ENCODE assay signal across 34 cellular contexts in genomic region chr14:53035796-53036195, GRCh38.
DNase-seq lines count a peak whose midpoint lies in the region; ATAC-seq, FAIRE-seq and TF ChIP-seq lines count a peak whose summit lies in the region.
"Had no signal": no experiment of that assay in that cellular context is flagged by ENCODE, and none has a peak within 500 bp of the region (broad histone marks: within the 10 kb centered on the region; RNA-seq: fewer than 3 reads in every experiment).

No MANE protein-coding gene starts in this region.

- H3K27me3 Mint-ChIP-seq in chondrocyte (ENCODE audit: low read depth) = no peaks in the 10 kb centered on the region
- H3K27me3 Mint-ChIP-seq in mesothelial cell of epicardium (ENCODE audit: low read depth) = no peaks in the 10 kb centered on the region
- H3K27me3 Mint-ChIP-seq in activated CD8-positive, alpha-beta memory T cell treated with anti-CD3 and anti-CD28 coated beads, Interleukin-2, amount 10 ng/mL, durations not matched to agents 7 days and 5 days = no peaks in the 10 kb centered on the region
- H3K27me3 Mint-ChIP-seq: activated CD4-positive, alpha-beta T cell treated with anti-CD3 and anti-CD28 coated beads for 36 hours; activated CD8-positive, alpha-beta T cell treated with anti-CD3 and anti-CD28 coated beads for 36 hours; activated naive CD4-positive, alpha-beta T cell treated with anti-CD3 and anti-CD28 coated beads, Interleukin-2, amount 10 ng/mL, durations not matched to agents 7 days and 5 days; activated T-helper 17 cell treated with anti-CD3 and anti-CD28 coated beads, Interleukin-2, amount 50 U/mL, for 72 hours; effector memory CD8-positive, alpha-beta T cell had no signal

- H3K27ac Mint-ChIP-seq in chondrocyte (ENCODE audit: unreplicated experiment) = peak overlapping the region; percentile 85
- peak overlapping the region; percentile 8 for H3K27ac Mint-ChIP-seq in mesothelial cell of epicardium
- H3K27ac Mint-ChIP-seq in activated CD8-positive, alpha-beta memory T cell treated with anti-CD3 and anti-CD28 coated beads, Interleukin-2, amount 10 ng/mL, durations not matched to agents 7 days and 5 days = no peak overlapping the region
- H3K27ac Mint-ChIP-seq: activated CD4-positive, alpha-beta T cell treated with anti-CD3 and anti-CD28 coated beads for 36 hours; activated CD8-positive, alpha-beta T cell treated with anti-CD3 and anti-CD28 coated beads for 36 hours; activated naive CD4-positive, alpha-beta T cell treated with anti-CD3 and anti-CD28 coated beads, Interleukin-2, amount 10 ng/mL, durations not matched to agents 7 days and 5 days; effector memory CD8-positive, alpha-beta T cell had no signal

- CTCF ChIA-PET in activated CD8-positive, alpha-beta memory T cell treated with anti-CD3 and anti-CD28 coated beads, Interleukin-2, amount 10 ng/mL, durations not matched to agents 7 days and 5 days (lab: Charles Lee) = interaction anchor here (1.0 kb wide), 1 partner anchor 18 kb away, joined by 3 read pairs; no protein-coding TSS in a partner anchor

- H3K4me1 Mint-ChIP-seq in chondrocyte (ENCODE audit: low read depth) = peaks cover 60% of the 10 kb centered on the region
- peaks cover 27% of the 10 kb centered on the region for H3K4me1 Mint-ChIP-seq in mesothelial cell of epicardium
- H3K4me1 Mint-ChIP-seq in activated CD8-positive, alpha-beta memory T cell treated with anti-CD3 and anti-CD28 coated beads, Interleukin-2, amount 10 ng/mL, durations not matched to agents 7 days and 5 days = peaks cover 6% of the 10 kb centered on the region
- H3K4me1 Mint-ChIP-seq: activated CD4-positive, alpha-beta T cell treated with anti-CD3 and anti-CD28 coated beads for 36 hours had no signal

- H3K4me3 Mint-ChIP-seq in chondrocyte (ENCODE audit: unreplicated experiment) = no peak overlapping the region
- H3K4me3 Mint-ChIP-seq in mesothelial cell of epicardium = no peak overlapping the region
- H3K4me3 Mint-ChIP-seq in activated CD8-positive, alpha-beta memory T cell treated with anti-CD3 and anti-CD28 coated beads, Interleukin-2, amount 10 ng/mL, durations not matched to agents 7 days and 5 days = no peak overlapping the region
- H3K4me3 Mint-ChIP-seq: activated CD4-positive, alpha-beta T cell treated with anti-CD3 and anti-CD28 coated beads for 36 hours; activated CD8-positive, alpha-beta T cell treated with anti-CD3 and anti-CD28 coated beads for 36 hours; activated naive CD4-positive, alpha-beta T cell treated with anti-CD3 and anti-CD28 coated beads, Interleukin-2, amount 10 ng/mL, durations not matched to agents 7 days and 5 days; activated T-helper 17 cell treated with anti-CD3 and anti-CD28 coated beads, Interleukin-2, amount 50 U/mL, for 72 hours; effector memory CD8-positive, alpha-beta T cell had no signal

- TF ChIP-seq CTCF in chondrocyte (IDR thresholded peaks at IDR 0.05) (no peak), mesothelial cell of epicardium (IDR thresholded peaks at IDR 0.05; ENCODE audit: unreplicated experiment) (no peak), coronary artery (IDR thresholded peaks at IDR 0.05) (no peak)

- H3K4me3 ChIP-seq in coronary artery = no peak overlapping the region
- H3K4me3 ChIP-seq: BLaER1 treated with 17β-estradiol and CSF1 and Interleukin-3, amounts not matched to agents 10 nM and 100 nM; cardiac muscle cell; MG63; stomach; thyroid gland; vagina had no signal

- DNase-seq in HCEC 1CT = peak; percentile 20
- DNase-seq in chondrocyte (ENCODE audit: low spot score) = no peak
- DNase-seq in mesothelial cell of epicardium (ENCODE audit: low spot score in 2 of 2, unreplicated experiment in 2 of 2) = no peak
- no peak for DNase-seq in urothelium cell line (ENCODE audit: low spot score)
- no peak for DNase-seq in coronary artery (ENCODE audit: low spot score)
- DNase-seq in T-helper 9 cell = no peak
- no peak for DNase-seq in activated CD8-positive, alpha-beta memory T cell treated with anti-CD3 and anti-CD28 coated beads, Interleukin-2, amount 10 ng/mL, durations not matched to agents 7 days and 5 days
- DNase-seq: activated CD4-positive, alpha-beta T cell treated with anti-CD3 and anti-CD28 coated beads for 36 hours; activated CD8-positive, alpha-beta T cell treated with anti-CD3 and anti-CD28 coated beads for 36 hours; activated naive CD4-positive, alpha-beta T cell treated with anti-CD3 and anti-CD28 coated beads, Interleukin-2, amount 10 ng/mL, durations not matched to agents 7 days and 5 days; aorta; cortex of kidney; effector memory CD8-positive, alpha-beta T cell; hypothalamus; KBM-7; MG63; NCI-H1105; NCI-H187; NCI-H2171; NCI-H510A treated with DMSO at 0.1 percent for 48 hours; posterior cingulate gyrus; right cardiac atrium; SIG-M5; stimulated activated CD4-positive, alpha-beta T cell treated with anti-CD3 and anti-CD28 coated beads, Interleukin-12 subunit alpha, Interleukin-12 subunit beta, amount 100 ng/mL, for 4 hours; stimulated activated CD4-positive, alpha-beta T cell treated with anti-CD3 and anti-CD28 coated beads, Interleukin-2, amount 100 ng/mL, for 48 hours; stomach; SW 1271; thyroid gland had no signal

- peaks cover 11% of the 10 kb centered on the region for H3K36me3 Mint-ChIP-seq in chondrocyte (ENCODE audit: low read depth)
- peaks cover 27% of the 10 kb centered on the region for H3K36me3 Mint-ChIP-seq in mesothelial cell of epicardium
- H3K36me3 Mint-ChIP-seq in activated CD8-positive, alpha-beta memory T cell treated with anti-CD3 and anti-CD28 coated beads, Interleukin-2, amount 10 ng/mL, durations not matched to agents 7 days and 5 days = peaks cover 64% of the 10 kb centered on the region

- no peak for ATAC-seq in activated CD8-positive, alpha-beta memory T cell treated with anti-CD3 and anti-CD28 coated beads, Interleukin-2, amount 10 ng/mL, durations not matched to agents 7 days and 5 days
- ATAC-seq: activated CD4-positive, alpha-beta T cell treated with anti-CD3 and anti-CD28 coated beads for 36 hours; activated CD8-positive, alpha-beta T cell treated with anti-CD3 and anti-CD28 coated beads for 36 hours; activated T-helper 17 cell treated with anti-CD3 and anti-CD28 coated beads, Interleukin-2, amount 50 U/mL, for 72 hours; effector memory CD8-positive, alpha-beta T cell; left lobe of liver; right cardiac atrium had no signal

- peak overlapping the region in 1 of 2 donors; percentile 1 for H3K27ac ChIP-seq in coronary artery
- H3K27ac ChIP-seq: BLaER1 treated with 17β-estradiol and CSF1 and Interleukin-3, amounts not matched to agents 10 nM and 100 nM; stomach; thyroid gland; vagina had no signal

- H3K9me3 Mint-ChIP-seq in chondrocyte (ENCODE audit: low read depth) (no peaks in the 10 kb centered on the region), mesothelial cell of epicardium (peaks cover 20% of the 10 kb centered on the region)
- H3K9me3 Mint-ChIP-seq in activated CD8-positive, alpha-beta memory T cell treated with anti-CD3 and anti-CD28 coated beads, Interleukin-2, amount 10 ng/mL, durations not matched to agents 7 days and 5 days (ENCODE audit: low read depth) = peaks cover 2% of the 10 kb centered on the region
- H3K9me3 Mint-ChIP-seq: activated T-helper 17 cell treated with anti-CD3 and anti-CD28 coated beads, Interleukin-2, amount 50 U/mL, for 72 hours; effector memory CD8-positive, alpha-beta T cell had no signal

- FAIRE-seq in urothelium cell line (lab: Jason Lieb, UNC) = peak; percentile 73
- FAIRE-seq: islet of Langerhans had no signal
